In the genomic region with DNA sequence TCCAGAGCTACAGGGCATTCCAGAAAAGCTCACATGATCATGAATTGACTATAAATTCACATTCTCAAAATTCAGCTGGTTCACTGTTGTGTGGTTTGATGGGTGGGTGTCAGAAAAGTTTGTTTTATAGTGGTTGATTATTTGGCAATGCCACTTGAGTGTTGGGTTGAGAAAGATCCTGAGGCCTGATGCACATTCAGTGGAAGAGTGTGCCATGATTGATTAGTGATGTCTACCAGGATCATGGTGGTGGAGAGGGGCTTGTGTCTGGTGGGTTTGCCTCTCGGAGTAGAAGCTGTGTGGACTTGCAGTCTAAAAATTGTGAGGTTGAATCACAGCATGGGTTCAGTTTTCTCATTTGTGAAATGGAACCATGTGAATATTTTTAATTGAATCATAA, we compare ENCODE assay signal across 1 cellular context.
TF ChIP-seq lines count a peak whose summit lies in the region.

No MANE protein-coding gene starts in this region.

TF ChIP-seq in HepG2, 621 proteins besides CTCF, POLR2A, EP300 and RAD21:
- TF ChIP-seq ZNF260 (CRISPR knock-in tag; IDR thresholded peaks at IDR 0.05; ENCODE audit: borderline replicate concordance, low read depth) (no peak), HDAC6 (IDR thresholded peaks at IDR 0.05; ENCODE audit: low read depth, low read length) (no peak), ZFP36 (IDR thresholded peaks at IDR 0.05; ENCODE audit: borderline replicate concordance, low read depth, low read length, partially characterized antibody) (no peak)
- TF ChIP-seq, protein P1, sequence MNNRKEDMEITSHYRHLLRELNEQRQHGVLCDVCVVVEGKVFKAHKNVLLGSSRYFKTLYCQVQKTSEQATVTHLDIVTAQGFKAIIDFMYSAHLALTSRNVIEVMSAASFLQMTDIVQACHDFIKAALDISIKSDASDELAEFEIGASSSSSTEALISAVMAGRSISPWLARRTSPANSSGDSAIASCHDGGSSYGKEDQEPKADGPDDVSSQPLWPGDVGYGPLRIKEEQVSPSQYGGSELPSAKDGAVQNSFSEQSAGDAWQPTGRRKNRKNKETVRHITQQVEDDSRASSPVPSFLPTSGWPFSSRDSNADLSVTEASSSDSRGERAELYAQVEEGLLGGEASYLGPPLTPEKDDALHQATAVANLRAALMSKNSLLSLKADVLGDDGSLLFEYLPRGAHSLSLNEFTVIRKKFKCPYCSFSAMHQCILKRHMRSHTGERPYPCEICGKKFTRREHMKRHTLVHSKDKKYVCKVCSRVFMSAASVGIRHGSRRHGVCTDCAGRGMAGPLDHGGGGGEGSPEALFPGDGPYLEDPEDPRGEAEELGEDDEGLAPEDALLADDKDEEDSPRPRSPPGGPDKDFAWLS (CRISPR knock-in tag; IDR thresholded peaks at IDR 0.05; ENCODE audit: borderline replicate concordance), result no peak
